ENCODE assay signal across 8 cellular contexts in genomic region chr2:12717988-12718661, GRCh38. TPM values are rescaled to one million over a fixed set of nuclear protein-coding genes. Genes with fewer than 3 reads are reported as not detected.
DNase-seq lines count a peak whose midpoint lies in the region; ATAC-seq and TF ChIP-seq lines count a peak whose summit lies in the region.

No MANE protein-coding gene starts in this region.

- peak overlapping the region; percentile 96 for H2BK5ac ChIP-seq in neuronal stem cell (ENCODE audit: low read length)

- H2AFZ ChIP-seq in DND-41 (ENCODE audit: low read depth, low read length) = peak overlapping the region; percentile 74
- H2AFZ ChIP-seq in neuronal stem cell (ENCODE audit: low read length) = peak overlapping the region; percentile 83

- H3K27me3 ChIP-seq in DND-41 (ENCODE audit: insufficient read depth, low read length, poor library complexity) (no peaks in the 10 kb centered on the region), esophagus squamous epithelium (peaks cover 0 to 6% (median 0%) of the 10 kb centered on the region in 4 donors), neuronal stem cell (ENCODE audit: control insufficient read depth in 3 of 3, insufficient read depth in 3 of 3, low read depth in 1 of 3, low read length in 3 of 3) (no peaks in the 10 kb centered on the region)

- peak overlapping the region; percentile 48 for H3K14ac ChIP-seq in neuronal stem cell (ENCODE audit: low read length)

- H3K4ac ChIP-seq in neuronal stem cell (ENCODE audit: low read length) = peak overlapping the region; percentile 94

- H3K18ac ChIP-seq in neuronal stem cell (ENCODE audit: low read length) = peak overlapping the region; percentile 95

- no peaks in the 10 kb centered on the region for H3K9me3 ChIP-seq in DND-41 (ENCODE audit: insufficient read depth, low read length, severe bottlenecking)
- no peaks in the 10 kb centered on the region for H3K9me3 ChIP-seq in esophagus squamous epithelium
- no peaks in the 10 kb centered on the region for H3K9me3 ChIP-seq in neuronal stem cell (replicated peaks in 1 of 2; ENCODE audit: control insufficient read depth in 2 of 2, insufficient read depth in 1 of 2, low read depth in 1 of 2, low read length in 2 of 2)

- peak in 1 of 4 donors; percentile 7 for TF ChIP-seq POLR2A in esophagus squamous epithelium (IDR thresholded peaks at IDR 0.05)

- DNase-seq in DND-41 (peak; percentile 55), NAMALWA (ENCODE audit: low spot score) (peak; percentile 66), esophagus squamous epithelium (lab: John Stamatoyannopoulos, UW) (no peak), neuronal stem cell (ENCODE audit: low spot score) (peak; percentile 43), AML-193 (lab: John Stamatoyannopoulos, UW) (no peak)
- DNase-seq in activated T-cell treated with anti-CD3 and anti-CD28 coated beads, Interleukin-2, amount 50 U/mL, for 1 hour = peak; percentile 57

- H2BK15ac ChIP-seq in neuronal stem cell (ENCODE audit: low read length) = peak overlapping the region; percentile 31

- peak overlapping the region; percentile 76 for H2AK5ac ChIP-seq in neuronal stem cell (ENCODE audit: low read depth, low read length)

- peak overlapping the region; percentile 82 for H4K91ac ChIP-seq in neuronal stem cell (ENCODE audit: low read depth, low read length, poor library complexity)

- H4K8ac ChIP-seq in neuronal stem cell (ENCODE audit: low read depth, low read length) = no peak overlapping the region

- intact Hi-C loops in esophagus squamous epithelium (cut with DNase I) = loop anchor here (5.0 kb wide), 1 partner anchor 886 kb away; no protein-coding TSS in a partner anchor

- H4K20me1 ChIP-seq in DND-41 (ENCODE audit: insufficient read depth, low read length) = peaks cover 42% of the 10 kb centered on the region

- peak overlapping the region; percentile 90 for H3K9ac ChIP-seq in DND-41 (ENCODE audit: low read depth, low read length)
- peak overlapping the region; percentile 93 for H3K9ac ChIP-seq in neuronal stem cell (ENCODE audit: low read depth, low read length, poor library complexity)

- H3K4me1 ChIP-seq in DND-41 (ENCODE audit: insufficient read depth, low read length) = peaks cover 66% of the 10 kb centered on the region
- H3K4me1 ChIP-seq in esophagus squamous epithelium = peaks cover 13 to 78% (median 31%) of the 10 kb centered on the region in 3 donors
- peaks cover 14 to 27% of the 10 kb centered on the region in 2 donors for H3K4me1 ChIP-seq in neuronal stem cell (ENCODE audit: control insufficient read depth in 2 of 2, insufficient read depth in 1 of 2, low read depth in 1 of 2, low read length in 2 of 2)

- no peak overlapping the region for H3K23ac ChIP-seq in neuronal stem cell (ENCODE audit: low read depth, low read length, poor library complexity)

- H3K36me3 ChIP-seq in DND-41 (ENCODE audit: insufficient read depth, low read length) = peaks cover 18% of the 10 kb centered on the region
- no peaks in the 10 kb centered on the region for H3K36me3 ChIP-seq in esophagus squamous epithelium
- peaks cover 3 to 27% of the 10 kb centered on the region in 2 donors for H3K36me3 ChIP-seq in neuronal stem cell (replicated peaks in 1 of 2; ENCODE audit: control insufficient read depth in 2 of 2, insufficient read depth in 2 of 2, low read length in 2 of 2)

- H2BK120ac ChIP-seq in neuronal stem cell (ENCODE audit: low read depth, low read length) = no peak overlapping the region

- peaks cover 68% of the 10 kb centered on the region for H3K79me2 ChIP-seq in DND-41 (ENCODE audit: insufficient read depth, low read length)

- H3K4me2 ChIP-seq in DND-41 (ENCODE audit: insufficient read depth, low read length) = peak overlapping the region; percentile 96
- H3K4me2 ChIP-seq in neuronal stem cell (ENCODE audit: insufficient read depth, low read length, poor library complexity, severe bottlenecking) = peak overlapping the region; percentile 76

- H3K79me1 ChIP-seq in neuronal stem cell (ENCODE audit: low read depth, low read length) = no peaks in the 10 kb centered on the region

- H3K4me3 ChIP-seq in DND-41 (ENCODE audit: low read depth in 1 of 2, low read length in 2 of 2) (peak overlapping the region; percentile 83 to 90), esophagus squamous epithelium (peak overlapping the region; percentile 53 to 93 (median 80)), neuronal stem cell (ENCODE audit: low read length in 2 of 2) (peak overlapping the region; percentile 76 to 86)

- no peak overlapping the region for H2BK12ac ChIP-seq in neuronal stem cell (ENCODE audit: low read length)

- H3K27ac ChIP-seq in DND-41 (ENCODE audit: low read length) (peak overlapping the region; percentile 77), esophagus squamous epithelium (peak overlapping the region; percentile 87 to 92 (median 90)), neuronal stem cell (replicated peaks; ENCODE audit: low read length) (peak overlapping the region; percentile 74)

- ATAC-seq in DND-41 (ENCODE audit: insufficient read depth, low read depth) = peak; percentile 9
- ATAC-seq in GM19351 (IDR thresholded peaks at IDR 0.05; ENCODE audit: unreplicated experiment) = no peak
- no peak for ATAC-seq in GM19452 (IDR thresholded peaks at IDR 0.05; ENCODE audit: unreplicated experiment)

- TF ChIP-seq CTCF in DND-41 (IDR thresholded peaks at IDR 0.05; ENCODE audit: borderline replicate concordance, extremely low read depth, low read length, poor library complexity, severe bottlenecking) (peak; percentile 20), esophagus squamous epithelium (IDR thresholded peaks at IDR 0.05) (no peak)

- 0 to 2% methylated on average over 35 of the region's 50 CpGs for WGBS in esophagus squamous epithelium, 2 donors
- no CpG with 5 or more reads among the region's 50 CpGs for WGBS in neuronal stem cell (ENCODE audit: extremely low coverage in 2 of 2, insufficient read length in 2 of 2, insufficient replicate concordance in 1 of 2), 2 donors

RNA-seq across cellular contexts. Expression of gene TRIB2, which starts 1.4 kb away (rescaled TPM):
- total RNA-seq in esophagus squamous epithelium = 10 to 100 TPM in 3 of 4 donors, 1 to 10 TPM in 1; 9.8 to 42.2 (median 32.4) TPM
- 85.5 TPM for polyA plus RNA-seq in neuronal stem cell (2013, experiment 1 of 2)
- 83.2 TPM for polyA plus RNA-seq in neuronal stem cell (2013, experiment 2 of 2)

Comparison
In these comparisons a context has a peak if more than half of its experiments do, and no peak if none do; other contexts are left out.
1. DNase-seq: peak in DND-41 (single experiment), NAMALWA (single experiment), activated T-cell treated with anti-CD3 and anti-CD28 coated beads, Interleukin-2, amount 50 U/mL, for 1 hour (single experiment) and neuronal stem cell (single experiment); none in esophagus squamous epithelium (single experiment) and AML-193 (0 of 2).
2. Peak in every context shown above with its lines, with median percentiles within 50 percentile points of each other: H3K27ac ChIP-seq and H3K4me3 ChIP-seq.